In genomic region chr12:107774349-107775029, GRCh38 we compare ENCODE assay signal across 10 cellular contexts. TPM values are rescaled to one million over a fixed set of nuclear protein-coding genes. Genes with fewer than 3 reads are reported as not detected.
DNase-seq lines count a peak whose midpoint lies in the region; ATAC-seq and TF ChIP-seq lines count a peak whose summit lies in the region.
"Had no signal": no experiment of that assay in that cellular context is flagged by ENCODE, and none has a peak within 500 bp of the region (broad histone marks: within the 10 kb centered on the region; RNA-seq: fewer than 3 reads in every experiment).

ASCL4 (plus strand) TSS chr12:107774704; CDS start chr12:107775219, 515 bp downstream.

- no peaks in the 10 kb centered on the region for H3K36me3 Mint-ChIP-seq in stimulated activated memory B cell treated with anti-CD40 and anti-IgM and Interleukin-4, amounts not matched to agents 10 μg/mL and 1 μg/mL and 100 μg/mL, for 72 hours

- ATAC-seq in stimulated activated memory B cell treated with anti-CD40 and anti-IgM and Interleukin-4, amounts not matched to agents 10 μg/mL and 1 μg/mL and 100 μg/mL, for 72 hours, result no peak
- ATAC-seq in gastroesophageal sphincter, result no peak
- no peak for ATAC-seq in GM21528 (IDR thresholded peaks at IDR 0.05; ENCODE audit: low FRiP score, unreplicated experiment)

- TF ChIP-seq CTCF in Peyer's patch (IDR thresholded peaks at IDR 0.05) (no peak), gastroesophageal sphincter (IDR thresholded peaks at IDR 0.05) (no peak)

- H3K27me3 ChIP-seq in Peyer's patch, result peaks cover 0 to 14% of the 10 kb centered on the region in 2 donors
- H3K27me3 ChIP-seq in iPS-18a (ENCODE audit: control insufficient read depth, insufficient read depth, low read length), result peaks cover 76% of the 10 kb centered on the region
- peaks cover 67% of the 10 kb centered on the region for H3K27me3 ChIP-seq in gastroesophageal sphincter

- H3K9me3 ChIP-seq in Peyer's patch (no peaks in the 10 kb centered on the region), iPS-18a (ENCODE audit: control insufficient read depth, low read depth, low read length) (no peaks in the 10 kb centered on the region), gastroesophageal sphincter (no peaks in the 10 kb centered on the region)

- no peak within 1 kb of the TSS for H3K9ac ChIP-seq in iPS-18a (ENCODE audit: low read length)

- H3K27ac ChIP-seq in Peyer's patch (no peak within 1 kb of the TSS), iPS-18a (ENCODE audit: low read length) (no peak within 1 kb of the TSS), gastroesophageal sphincter (no peak within 1 kb of the TSS)

- TF ChIP-seq EP300 in gastroesophageal sphincter (IDR thresholded peaks at IDR 0.05), result no peak

- H3K4me1 ChIP-seq in Peyer's patch (peaks cover 0 to 8% (median 7%) of the 10 kb centered on the region in 4 donors), iPS-18a (ENCODE audit: control insufficient read depth, low read depth, low read length) (peaks cover 4% of the 10 kb centered on the region), gastroesophageal sphincter (peaks cover 0 to 11% (median 0%) of the 10 kb centered on the region in 3 donors)

- H3K36me3 ChIP-seq in Peyer's patch, result no peaks in the 10 kb centered on the region
- no peaks in the 10 kb centered on the region for H3K36me3 ChIP-seq in iPS-18a (ENCODE audit: control insufficient read depth, low read depth, low read length)
- no peaks in the 10 kb centered on the region for H3K36me3 ChIP-seq in gastroesophageal sphincter

- H3K4me1 Mint-ChIP-seq in stimulated activated memory B cell treated with anti-CD40 and anti-IgM and Interleukin-4, amounts not matched to agents 10 μg/mL and 1 μg/mL and 100 μg/mL, for 72 hours, result peaks cover 19% of the 10 kb centered on the region

- H3K4me3 ChIP-seq in Peyer's patch, result peak within 1 kb of the TSS in 3 of 4 donors; percentile 25 to 32 (median 29)
- peak within 1 kb of the TSS; percentile 50 for H3K4me3 ChIP-seq in iPS-18a (ENCODE audit: low read length)
- H3K4me3 ChIP-seq in gastroesophageal sphincter, result peak within 1 kb of the TSS in 1 of 2 donors; percentile 35

- no peak within 1 kb of the TSS for H3K27ac Mint-ChIP-seq in stimulated activated memory B cell treated with anti-CD40 and anti-IgM and Interleukin-4, amounts not matched to agents 10 μg/mL and 1 μg/mL and 100 μg/mL, for 72 hours

- H3K27me3 Mint-ChIP-seq in stimulated activated memory B cell treated with anti-CD40 and anti-IgM and Interleukin-4, amounts not matched to agents 10 μg/mL and 1 μg/mL and 100 μg/mL, for 72 hours, result peaks cover 47% of the 10 kb centered on the region

- peak within 1 kb of the TSS; percentile 46 for H3K4me3 Mint-ChIP-seq in stimulated activated memory B cell treated with anti-CD40 and anti-IgM and Interleukin-4, amounts not matched to agents 10 μg/mL and 1 μg/mL and 100 μg/mL, for 72 hours

- TF ChIP-seq POLR2A in Peyer's patch (IDR thresholded peaks at IDR 0.05) (no peak), gastroesophageal sphincter (IDR thresholded peaks at IDR 0.05) (no peak)

- DNase-seq in NCI-H82 (lab: John Stamatoyannopoulos, UW) (peak; percentile 11), NCI-H82 treated with DMSO at 0.1 percent for 48 hours (lab: John Stamatoyannopoulos, UW; ENCODE audit: unreplicated experiment) (no peak), Peyer's patch (no peak)
- DNase-seq in activated CD4-positive, alpha-beta T cell treated with anti-CD3 and anti-CD28 coated beads for 4 hours, result no peak
- DNase-seq: NCI-H187 treated with DMSO at 0.1 percent for 48 hours had no signal

- H3K9me3 Mint-ChIP-seq in stimulated activated memory B cell treated with anti-CD40 and anti-IgM and Interleukin-4, amounts not matched to agents 10 μg/mL and 1 μg/mL and 100 μg/mL, for 72 hours, result no peaks in the 10 kb centered on the region

- WGBS in gastroesophageal sphincter (ENCODE audit: low coverage in 1 of 2), 2 donors, result 47 to 59% methylated on average over 11 to 12 of the region's 13 CpGs

RNA-seq across cellular contexts. Expression of gene ASCL4, which starts in this region (rescaled TPM):
- total RNA-seq in Peyer's patch (not detected), gastroesophageal sphincter (not detected)
- total RNA-seq: HT1080 had no signal
